In the genomic region with DNA sequence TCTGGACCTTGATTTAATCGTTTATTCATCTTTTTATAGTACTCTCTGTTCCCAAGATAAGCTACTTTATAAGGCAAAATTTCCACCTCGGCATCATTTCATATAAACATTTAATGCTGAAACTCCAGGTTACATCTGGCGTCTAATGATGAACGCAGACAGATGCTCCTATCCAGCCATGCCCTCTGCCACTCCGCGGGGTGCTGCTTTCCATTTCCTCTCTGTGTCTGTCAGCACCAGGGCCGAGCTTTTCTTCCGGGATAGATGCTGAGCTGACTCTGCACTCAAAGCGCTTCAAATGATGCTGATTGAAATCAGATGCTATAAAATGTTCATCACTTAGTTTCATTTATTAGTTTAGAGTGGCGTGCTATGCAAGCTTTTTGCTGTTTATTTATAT, we compare ENCODE assay signal across 17 cellular contexts.
A peak's percentile ranks its signal among the peaks of the same experiment; 100 is the strongest.
DNase-seq lines count a peak whose midpoint lies in the region; ATAC-seq and TF ChIP-seq lines count a peak whose summit lies in the region.
"Had no signal": no experiment of that assay in that cellular context is flagged by ENCODE, and none has a peak within 500 bp of the region (broad histone marks: within the 10 kb centered on the region; RNA-seq: fewer than 3 reads in every experiment).

No MANE protein-coding gene starts in this region.

- peaks cover 14% of the 10 kb centered on the region for H3K4me1 Mint-ChIP-seq in activated T-helper 1 cell treated with anti-CD3 and anti-CD28 coated beads, Interleukin-12 subunit alpha, Interleukin-12 subunit beta, Interleukin-2, Interleukin-4 antibody, amounts not matched to agents 30 ng/mL and 10 ng/mL and 1 ng/mL, durations not matched to agents 14 hours and 24 hours and 36 hours (ENCODE audit: low read depth)
- H3K4me1 Mint-ChIP-seq: activated naive CD8-positive, alpha-beta T cell treated with anti-CD3 and anti-CD28 coated beads, Interleukin-2, amount 50 U/mL, for 24 hours had no signal

- H3K4me1 ChIP-seq in BE2C (no peaks in the 10 kb centered on the region), SJCRH30 (peaks cover 6% of the 10 kb centered on the region; the same call in 1 of the 2 replicates), lower lobe of right lung (no peaks in the 10 kb centered on the region)
- H3K4me1 ChIP-seq: foreskin keratinocyte had no signal

- intact Hi-C loops in activated T-helper 1 cell treated with anti-CD3 and anti-CD28 coated beads, Interleukin-12 subunit alpha, Interleukin-12 subunit beta, Interleukin-2, Interleukin-4 antibody, amounts not matched to agents 30 ng/mL and 10 ng/mL and 1 ng/mL, durations not matched to agents 14 hours and 24 hours and 36 hours (cut with micrococcal nuclease) = no loop called here
- intact Hi-C loops in lower lobe of right lung (cut with DNase I) = no loop called here

- no peak for ATAC-seq in GM21367 (IDR thresholded peaks at IDR 0.05; ENCODE audit: unreplicated experiment)
- no peak for ATAC-seq in lower lobe of right lung
- ATAC-seq: activated naive CD8-positive, alpha-beta T cell treated with anti-CD3 and anti-CD28 coated beads, Interleukin-2, amount 50 U/mL, for 24 hours; foreskin keratinocyte; natural killer cell treated with Interleukin-12 subunit alpha and Interleukin-12 subunit beta and Interleukin-15 and Interleukin-18, amount 100 ng/mL, for 72 hours had no signal

- H3K27ac ChIP-seq in SJCRH30 (no peak overlapping the region), lower lobe of right lung (no peak overlapping the region)
- H3K27ac ChIP-seq: foreskin keratinocyte had no signal

- DNase-seq in BE2C = peak; percentile 63
- peak; percentile 42 for DNase-seq in LHCN-M2 (ENCODE audit: low read depth)
- DNase-seq in SJCRH30 = peak; percentile 44 to 62
- DNase-seq in iPS-NIHi11 (ENCODE audit: low spot score) = peak; percentile 59
- DNase-seq in activated T-helper 1 cell treated with anti-CD3 and anti-CD28 coated beads, Interleukin-12 subunit alpha, Interleukin-12 subunit beta, Interleukin-2, Interleukin-4 antibody, amounts not matched to agents 30 ng/mL and 10 ng/mL and 1 ng/mL, durations not matched to agents 14 hours and 24 hours and 36 hours (ENCODE audit: low spot score) = no peak
- no peak for DNase-seq in lower lobe of right lung
- no peak for DNase-seq in ureter (ENCODE audit: low spot score)
- DNase-seq: activated CD4-positive, alpha-beta T cell treated with anti-CD3 and anti-CD28 coated beads, Interleukin-2, amount 10 ng/mL, durations not matched to agents 24 days and 14 days; activated naive CD8-positive, alpha-beta T cell treated with anti-CD3 and anti-CD28 coated beads, Interleukin-2, amount 50 U/mL, for 24 hours; effector memory CD4-positive, alpha-beta T cell; foreskin keratinocyte; Karpas-422; NCI-H1930; Right ventricle myocardium superior; stimulated activated CD4-positive, alpha-beta T cell treated with anti-CD3 and anti-CD28 coated beads, Interleukin-15, amount 100 ng/mL, for 24 hours had no signal

- H3K27me3 Mint-ChIP-seq in activated T-helper 1 cell treated with anti-CD3 and anti-CD28 coated beads, Interleukin-12 subunit alpha, Interleukin-12 subunit beta, Interleukin-2, Interleukin-4 antibody, amounts not matched to agents 30 ng/mL and 10 ng/mL and 1 ng/mL, durations not matched to agents 14 hours and 24 hours and 36 hours (ENCODE audit: insufficient read depth) = peaks cover 31% of the 10 kb centered on the region

- TF ChIP-seq CTCF in BE2C (IDR thresholded peaks at IDR 0.05; ENCODE audit: low read depth, low read length) (no peak), lower lobe of right lung (IDR thresholded peaks at IDR 0.05) (no peak)

- H3K36me3 ChIP-seq in BE2C = no peaks in the 10 kb centered on the region
- H3K36me3 ChIP-seq in SJCRH30 = no peaks in the 10 kb centered on the region
- H3K36me3 ChIP-seq in lower lobe of right lung = no peaks in the 10 kb centered on the region

- H3K4me3 Mint-ChIP-seq in activated T-helper 1 cell treated with anti-CD3 and anti-CD28 coated beads, Interleukin-12 subunit alpha, Interleukin-12 subunit beta, Interleukin-2, Interleukin-4 antibody, amounts not matched to agents 30 ng/mL and 10 ng/mL and 1 ng/mL, durations not matched to agents 14 hours and 24 hours and 36 hours = no peak overlapping the region
- H3K4me3 Mint-ChIP-seq: activated CD4-positive, alpha-beta T cell treated with anti-CD3 and anti-CD28 coated beads, Interleukin-2, amount 10 ng/mL, durations not matched to agents 24 days and 14 days; activated naive CD8-positive, alpha-beta T cell treated with anti-CD3 and anti-CD28 coated beads, Interleukin-2, amount 50 U/mL, for 24 hours; natural killer cell treated with Interleukin-12 subunit alpha and Interleukin-12 subunit beta and Interleukin-15 and Interleukin-18, amount 100 ng/mL, for 72 hours had no signal

- no peaks in the 10 kb centered on the region for H3K9me3 Mint-ChIP-seq in activated T-helper 1 cell treated with anti-CD3 and anti-CD28 coated beads, Interleukin-12 subunit alpha, Interleukin-12 subunit beta, Interleukin-2, Interleukin-4 antibody, amounts not matched to agents 30 ng/mL and 10 ng/mL and 1 ng/mL, durations not matched to agents 14 hours and 24 hours and 36 hours
- H3K9me3 Mint-ChIP-seq: activated naive CD8-positive, alpha-beta T cell treated with anti-CD3 and anti-CD28 coated beads, Interleukin-2, amount 50 U/mL, for 24 hours; natural killer cell treated with Interleukin-12 subunit alpha and Interleukin-12 subunit beta and Interleukin-15 and Interleukin-18, amount 100 ng/mL, for 72 hours had no signal

- peaks cover 2% of the 10 kb centered on the region for H3K36me3 Mint-ChIP-seq in activated T-helper 1 cell treated with anti-CD3 and anti-CD28 coated beads, Interleukin-12 subunit alpha, Interleukin-12 subunit beta, Interleukin-2, Interleukin-4 antibody, amounts not matched to agents 30 ng/mL and 10 ng/mL and 1 ng/mL, durations not matched to agents 14 hours and 24 hours and 36 hours (ENCODE audit: low read depth)
- H3K36me3 Mint-ChIP-seq: natural killer cell treated with Interleukin-12 subunit alpha and Interleukin-12 subunit beta and Interleukin-15 and Interleukin-18, amount 100 ng/mL, for 72 hours had no signal

- H3K27ac Mint-ChIP-seq in activated T-helper 1 cell treated with anti-CD3 and anti-CD28 coated beads, Interleukin-12 subunit alpha, Interleukin-12 subunit beta, Interleukin-2, Interleukin-4 antibody, amounts not matched to agents 30 ng/mL and 10 ng/mL and 1 ng/mL, durations not matched to agents 14 hours and 24 hours and 36 hours = no peak overlapping the region
- H3K27ac Mint-ChIP-seq: activated CD4-positive, alpha-beta T cell treated with anti-CD3 and anti-CD28 coated beads, Interleukin-2, amount 10 ng/mL, durations not matched to agents 24 days and 14 days; activated naive CD8-positive, alpha-beta T cell treated with anti-CD3 and anti-CD28 coated beads, Interleukin-2, amount 50 U/mL, for 24 hours; natural killer cell treated with Interleukin-12 subunit alpha and Interleukin-12 subunit beta and Interleukin-15 and Interleukin-18, amount 100 ng/mL, for 72 hours had no signal

- peak overlapping the region; percentile 29 for H3K4me3 ChIP-seq in BE2C (ENCODE audit: low read depth, low read length)
- H3K4me3 ChIP-seq in SJCRH30 = no peak overlapping the region
- H3K4me3 ChIP-seq in lower lobe of right lung = no peak overlapping the region

- no peaks in the 10 kb centered on the region for H3K27me3 ChIP-seq in BE2C
- no peaks in the 10 kb centered on the region for H3K27me3 ChIP-seq in SJCRH30
- H3K27me3 ChIP-seq in lower lobe of right lung (ENCODE audit: low read depth) = no peaks in the 10 kb centered on the region

- H3K9me3 ChIP-seq in BE2C (no peaks in the 10 kb centered on the region), SJCRH30 (replicated peaks) (no peaks in the 10 kb centered on the region), lower lobe of right lung (no peaks in the 10 kb centered on the region)

Comparison
In these comparisons a context has a peak if more than half of its experiments do, and no peak if none do; other contexts are left out.
1. DNase-seq: peak in BE2C (single experiment), LHCN-M2 (single experiment), SJCRH30 (2 of 2) and iPS-NIHi11 (single experiment); none in activated T-helper 1 cell treated with anti-CD3 and anti-CD28 coated beads, Interleukin-12 subunit alpha, Interleukin-12 subunit beta, Interleukin-2, Interleukin-4 antibody, amounts not matched to agents 30 ng/mL and 10 ng/mL and 1 ng/mL, durations not matched to agents 14 hours and 24 hours and 36 hours (single experiment), lower lobe of right lung (single experiment) and ureter (single experiment).